In genomic region chr16:87896176-87896890, GRCh38 we compare ENCODE assay signal across 13 cellular contexts. TPM values are rescaled to one million over a fixed set of nuclear protein-coding genes. Genes with fewer than 3 reads are reported as not detected.
A peak's percentile ranks its signal among the peaks of the same experiment; 100 is the strongest.
DNase-seq lines count a peak whose midpoint lies in the region; ATAC-seq and TF ChIP-seq lines count a peak whose summit lies in the region.
"Not testable (repeated sequence)": the region's sequence is repeated elsewhere in the genome, so short reads cannot be mapped to it uniquely, and the experiment has no call there.
"Had no signal": no experiment of that assay in that cellular context is flagged by ENCODE, and none has a peak within 500 bp of the region (broad histone marks: within the 10 kb centered on the region; RNA-seq: fewer than 3 reads in every experiment).

No MANE protein-coding gene starts in this region.

- not testable (repeated sequence) for H3K4me3 ChIP-seq in left lung, skin epidermis

- peak overlapping the region; percentile 73 for H3K27ac ChIP-seq in angular gyrus (ENCODE audit: low read depth, low read length)
- H3K27ac ChIP-seq in left lung = peak overlapping the region in 1 of 2 donors; percentile 60
- H3K27ac ChIP-seq in skin epidermis = peak overlapping the region in 14 of 21 experiments; percentile 7 to 95 (median 56)

- intact Hi-C loops in left lung (cut with DNase I) = not testable (repeated sequence)

- TF ChIP-seq CTCF in left lung (IDR thresholded peaks at IDR 0.05) = not testable (repeated sequence)

- peaks cover 0 to 28% of the 10 kb centered on the region in 2 donors for H3K4me1 ChIP-seq in left lung

- H3K27me3 ChIP-seq in left lung = peaks cover 0 to 17% of the 10 kb centered on the region in 2 donors

- not testable (repeated sequence) for H3K36me3 ChIP-seq in left lung

- ATAC-seq in HG03432 (IDR thresholded peaks at IDR 0.05; ENCODE audit: unreplicated experiment) (peak; percentile 8), left lung (peak; percentile 27)

- peak; percentile 57 for DNase-seq in EL
- DNase-seq in RPMI7951 (ENCODE audit: low read depth) = peak; percentile 83
- DNase-seq in activated CD8-positive, alpha-beta memory T cell treated with anti-CD3 and anti-CD28 coated beads, Interleukin-2, amount 50 U/mL, for 48 hours = peak; percentile 67
- not testable (repeated sequence) for DNase-seq in left lung

- not testable (repeated sequence) for H3K9me3 ChIP-seq in left lung

RNA-seq across cellular contexts. Expression of gene SLC7A5, which starts 27.0 kb away (rescaled TPM):
- total RNA-seq in RPMI7951 (2014; rRNA removed; shearing (Covaris generic)) = 27.3 and 31.8 TPM in 2 replicates
- total RNA-seq in left lung = 10 to 100 TPM; 10.6 to 35.0 TPM

RNA-seq across cellular contexts. Expression of gene CA5A, which starts 40.0 kb away (rescaled TPM):
- total RNA-seq in RPMI7951 (2014; rRNA removed; shearing (Covaris generic)) = not detected in 2 replicates
- total RNA-seq in left lung = under 1 TPM; 0.09 to 0.10 TPM
- total RNA-seq: gastroesophageal sphincter, left colon, LHCN-M2, ovary, sigmoid colon, tibial nerve had no signal

RNA-seq across cellular contexts. Expression of gene BANP, which starts 54.9 kb away (rescaled TPM):
- 15.3 and 15.5 TPM in 2 replicates for total RNA-seq in RPMI7951 (2014; rRNA removed; shearing (Covaris generic))
- 10 to 100 TPM; 19.3 to 35.9 TPM for total RNA-seq in left lung
